Comparison of ENCODE assay signal across 10 cellular contexts in the genomic region with DNA sequence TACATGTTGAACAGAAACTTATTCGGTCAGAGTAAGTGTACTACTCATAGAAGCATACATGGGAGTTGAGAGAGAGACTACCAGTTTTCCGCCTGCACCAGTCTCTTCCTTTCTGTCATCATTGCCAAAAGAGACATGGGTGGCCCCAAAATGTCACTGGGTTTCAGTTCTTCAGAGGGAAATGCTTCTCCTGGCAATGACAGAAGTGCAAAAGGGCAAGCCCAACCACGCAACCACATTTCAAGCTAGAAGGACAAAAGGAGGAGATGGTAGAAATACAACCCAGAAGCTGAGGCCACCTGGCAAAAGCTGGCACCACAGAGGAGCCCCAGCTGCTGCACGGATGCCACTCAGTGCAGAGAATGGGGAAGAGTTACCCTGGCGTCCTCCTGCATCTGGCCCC.
DNase-seq lines count a peak whose midpoint lies in the region; ATAC-seq lines count a peak whose summit lies in the region.
"Had no signal": no experiment of that assay in that cellular context is flagged by ENCODE, and none has a peak within 500 bp of the region (broad histone marks: within the 10 kb centered on the region; RNA-seq: fewer than 3 reads in every experiment).

No MANE protein-coding gene starts in this region.

- DNase-seq in activated naive CD4-positive, alpha-beta T cell treated with anti-CD3 and anti-CD28 coated beads, Interleukin-2, amount 10 ng/mL, durations not matched to agents 7 days and 5 days, result peak; percentile 36
- no peak for DNase-seq in activated naive CD4-positive, alpha-beta T cell treated with Interleukin-2 at 50 U/mL for 16 hours
- DNase-seq in NCI-H1694 (lab: John Stamatoyannopoulos, UW) (peak; percentile 20), NCI-H1930 (lab: John Stamatoyannopoulos, UW) (no peak), NCI-H526 (lab: John Stamatoyannopoulos, UW) (no peak)
- DNase-seq in activated T-cell treated with anti-CD3 and anti-CD28 coated beads, Interleukin-2, amount 50 U/mL, for 72 hours, result peak; percentile 38 to 56
- DNase-seq in stimulated activated naive CD8-positive, alpha-beta T cell treated with anti-CD3 and anti-CD28 coated beads, Interleukin-15, Interleukin-2, amounts not matched to agents 100 U/mL and 50 U/mL, for 24 hours, result peak; percentile 51
- DNase-seq: body of pancreas, left cardiac atrium had no signal

- no peaks in the 10 kb centered on the region for H3K27me3 Mint-ChIP-seq in activated naive CD4-positive, alpha-beta T cell treated with anti-CD3 and anti-CD28 coated beads, Interleukin-2, amount 10 ng/mL, durations not matched to agents 7 days and 5 days
- H3K27me3 Mint-ChIP-seq in activated T-cell treated with anti-CD3 and anti-CD28 coated beads, Interleukin-2, amount 50 U/mL, for 72 hours (ENCODE audit: low read depth), result peaks cover 18% of the 10 kb centered on the region

- peaks cover 39% of the 10 kb centered on the region for H3K4me1 Mint-ChIP-seq in activated naive CD4-positive, alpha-beta T cell treated with anti-CD3 and anti-CD28 coated beads, Interleukin-2, amount 10 ng/mL, durations not matched to agents 7 days and 5 days
- H3K4me1 Mint-ChIP-seq in activated T-cell treated with anti-CD3 and anti-CD28 coated beads, Interleukin-2, amount 50 U/mL, for 72 hours (ENCODE audit: low read depth), result peaks cover 50% of the 10 kb centered on the region

- no peaks in the 10 kb centered on the region for H3K36me3 Mint-ChIP-seq in activated naive CD4-positive, alpha-beta T cell treated with anti-CD3 and anti-CD28 coated beads, Interleukin-2, amount 10 ng/mL, durations not matched to agents 7 days and 5 days
- H3K36me3 Mint-ChIP-seq in activated T-cell treated with anti-CD3 and anti-CD28 coated beads, Interleukin-2, amount 50 U/mL, for 72 hours (ENCODE audit: insufficient read depth in 2 of 2), result peaks cover 0 to 3% of the 10 kb centered on the region in 2 donors

- H3K27ac Mint-ChIP-seq in activated naive CD4-positive, alpha-beta T cell treated with anti-CD3 and anti-CD28 coated beads, Interleukin-2, amount 10 ng/mL, durations not matched to agents 7 days and 5 days, result peak overlapping the region; percentile 84
- H3K27ac Mint-ChIP-seq in activated T-cell treated with anti-CD3 and anti-CD28 coated beads, Interleukin-2, amount 50 U/mL, for 72 hours, result peak overlapping the region; percentile 84

- H3K9me3 Mint-ChIP-seq in activated naive CD4-positive, alpha-beta T cell treated with anti-CD3 and anti-CD28 coated beads, Interleukin-2, amount 10 ng/mL, durations not matched to agents 7 days and 5 days, result peaks cover 4% of the 10 kb centered on the region
- H3K9me3 Mint-ChIP-seq in activated T-cell treated with anti-CD3 and anti-CD28 coated beads, Interleukin-2, amount 50 U/mL, for 72 hours, result peaks cover 3% of the 10 kb centered on the region in 2 donors

- CTCF ChIA-PET in activated naive CD4-positive, alpha-beta T cell treated with anti-CD3 and anti-CD28 coated beads, Interleukin-2, amount 10 ng/mL, durations not matched to agents 7 days and 5 days (lab: Charles Lee), result no interaction called here

- H3K4me3 Mint-ChIP-seq in activated naive CD4-positive, alpha-beta T cell treated with anti-CD3 and anti-CD28 coated beads, Interleukin-2, amount 10 ng/mL, durations not matched to agents 7 days and 5 days, result no peak overlapping the region
- H3K4me3 Mint-ChIP-seq in activated T-cell treated with anti-CD3 and anti-CD28 coated beads, Interleukin-2, amount 50 U/mL, for 72 hours, result peak overlapping the region; percentile 47 to 71

- ATAC-seq in activated T-cell treated with anti-CD3 and anti-CD28 coated beads, Interleukin-2, amount 50 U/mL, for 72 hours (replicated peaks in 1 of 2), result peak; percentile 64 to 75
- peak; percentile 70 for ATAC-seq in stimulated activated naive CD8-positive, alpha-beta T cell treated with anti-CD3 and anti-CD28 coated beads, Interleukin-15, Interleukin-2, amounts not matched to agents 100 U/mL and 50 U/mL, for 24 hours
- ATAC-seq in HG02885 (IDR thresholded peaks at IDR 0.05; ENCODE audit: poor library complexity, unreplicated experiment), result no peak
- ATAC-seq: body of pancreas, left cardiac atrium had no signal

Comparison
In these comparisons a context has a peak if more than half of its experiments do, and no peak if none do; other contexts are left out.
1. DNase-seq: peak in activated naive CD4-positive, alpha-beta T cell treated with anti-CD3 and anti-CD28 coated beads, Interleukin-2, amount 10 ng/mL, durations not matched to agents 7 days and 5 days (single experiment), NCI-H1694 (single experiment), activated T-cell treated with anti-CD3 and anti-CD28 coated beads, Interleukin-2, amount 50 U/mL, for 72 hours (2 of 2) and stimulated activated naive CD8-positive, alpha-beta T cell treated with anti-CD3 and anti-CD28 coated beads, Interleukin-15, Interleukin-2, amounts not matched to agents 100 U/mL and 50 U/mL, for 24 hours (single experiment); none in activated naive CD4-positive, alpha-beta T cell treated with Interleukin-2 at 50 U/mL for 16 hours (single experiment), NCI-H1930 (0 of 2) and NCI-H526 (0 of 2).